ENCODE assay signal across 9 cellular contexts in the genomic region with DNA sequence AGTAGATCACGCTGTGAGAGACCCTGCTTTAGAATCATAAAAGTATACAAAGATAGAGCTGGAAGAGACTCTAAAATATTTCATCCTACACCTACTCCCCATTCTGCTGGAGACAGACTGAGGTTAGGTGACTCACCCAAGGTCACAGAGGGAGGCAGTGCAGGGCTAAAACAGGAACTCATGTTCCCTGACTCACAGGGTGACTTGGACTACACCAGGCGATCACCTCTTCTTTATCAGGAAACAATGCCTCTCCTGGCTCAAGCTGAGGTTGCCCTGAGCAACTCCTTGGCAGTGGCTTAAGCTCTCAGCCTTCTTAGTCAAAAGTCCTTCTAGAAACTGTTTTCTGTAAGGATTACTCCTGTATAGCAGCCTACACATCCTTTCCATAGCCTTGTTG. TPM values are rescaled to one million over a fixed set of nuclear protein-coding genes. Genes with fewer than 3 reads are reported as not detected.
DNase-seq lines count a peak whose midpoint lies in the region; ATAC-seq and TF ChIP-seq lines count a peak whose summit lies in the region.
"Had no signal": no experiment of that assay in that cellular context is flagged by ENCODE, and none has a peak within 500 bp of the region (broad histone marks: within the 10 kb centered on the region; RNA-seq: fewer than 3 reads in every experiment).

No MANE protein-coding gene starts in this region.

- no peaks in the 10 kb centered on the region for H3K4me1 Mint-ChIP-seq in activated naive CD8-positive, alpha-beta T cell treated with anti-CD3 and anti-CD28 coated beads for 36 hours
- no peaks in the 10 kb centered on the region for H3K4me1 Mint-ChIP-seq in glutamatergic neuron (ENCODE audit: low read depth, unreplicated experiment)

- peaks cover 14% of the 10 kb centered on the region for H3K27me3 Mint-ChIP-seq in activated naive CD8-positive, alpha-beta T cell treated with anti-CD3 and anti-CD28 coated beads for 36 hours
- peaks cover 1% of the 10 kb centered on the region for H3K27me3 Mint-ChIP-seq in glutamatergic neuron (ENCODE audit: unreplicated experiment)

- peaks cover 2% of the 10 kb centered on the region for H3K36me3 Mint-ChIP-seq in activated naive CD8-positive, alpha-beta T cell treated with anti-CD3 and anti-CD28 coated beads for 36 hours
- peaks cover 4% of the 10 kb centered on the region for H3K36me3 Mint-ChIP-seq in glutamatergic neuron (ENCODE audit: unreplicated experiment)

- H3K27ac Mint-ChIP-seq in activated naive CD8-positive, alpha-beta T cell treated with anti-CD3 and anti-CD28 coated beads for 36 hours = no peak overlapping the region
- H3K27ac Mint-ChIP-seq in glutamatergic neuron (ENCODE audit: unreplicated experiment) = no peak overlapping the region

- ATAC-seq in left colon (peak; percentile 96), HG02852 (IDR thresholded peaks at IDR 0.05; ENCODE audit: unreplicated experiment) (no peak)
- ATAC-seq in activated CD4-positive, CD25-positive, alpha-beta regulatory T cell treated with anti-CD3 and anti-CD28 coated beads, Interleukin-2, amount 50 U/mL, for 24 hours = no peak

- DNase-seq in AG09309 (ENCODE audit: low read depth) (peak; percentile 84), HT-29 (ENCODE audit: low spot score) (peak; percentile 72), left colon (no peak), activated gamma-delta T cell (lab: John Stamatoyannopoulos, UW) (no peak), glutamatergic neuron (no peak)
- peak; percentile 6 for DNase-seq in activated naive CD8-positive, alpha-beta T cell treated with anti-CD3 and anti-CD28 coated beads for 36 hours
- DNase-seq: effector CD8-positive, alpha-beta T cell had no signal

- TF ChIP-seq CTCF in AG09309 (IDR thresholded peaks at IDR 0.05; ENCODE audit: control insufficient read depth, insufficient read depth, low read depth, low read length, missing control alignments) = no peak
- TF ChIP-seq CTCF in glutamatergic neuron (IDR thresholded peaks at IDR 0.05; ENCODE audit: partially characterized antibody, unreplicated experiment) = no peak

- H3K4me3 Mint-ChIP-seq in activated naive CD8-positive, alpha-beta T cell treated with anti-CD3 and anti-CD28 coated beads for 36 hours = no peak overlapping the region
- H3K4me3 Mint-ChIP-seq in glutamatergic neuron (ENCODE audit: unreplicated experiment) = no peak overlapping the region

- intact Hi-C loops in left colon (cut with DNase I, micrococcal nuclease) = no loop called here

- no peak overlapping the region for H3K4me3 ChIP-seq in AG09309 (ENCODE audit: control insufficient read depth, low read depth, low read length)

- peaks cover 3% of the 10 kb centered on the region for H3K9me3 Mint-ChIP-seq in activated naive CD8-positive, alpha-beta T cell treated with anti-CD3 and anti-CD28 coated beads for 36 hours
- peaks cover 3% of the 10 kb centered on the region for H3K9me3 Mint-ChIP-seq in glutamatergic neuron (ENCODE audit: unreplicated experiment)

RNA-seq across cellular contexts. Expression of a gene that starts 26.4 kb away (rescaled TPM):
- total RNA-seq in HT-29 (2014; rRNA removed; shearing (Covaris generic)) = 1.1 and 3.6 TPM in 2 replicates
- total RNA-seq in activated naive CD8-positive, alpha-beta T cell treated with anti-CD3 and anti-CD28 coated beads for 36 hours = under 1 TPM; 0.60 to 0.82 TPM
- total RNA-seq in left colon = 10 to 100 TPM in 1 of 2 donors, 1 to 10 TPM in 1; 9.7 to 12.7 TPM
- not detected for total RNA-seq in glutamatergic neuron (ENCODE audit: unreplicated experiment)

Comparison
In these comparisons a context has a peak if more than half of its experiments do, and no peak if none do; other contexts are left out.
1. DNase-seq: peak in AG09309 (single experiment), HT-29 (single experiment) and activated naive CD8-positive, alpha-beta T cell treated with anti-CD3 and anti-CD28 coated beads for 36 hours (single experiment); none in left colon (0 of 2), activated gamma-delta T cell (single experiment) and glutamatergic neuron (single experiment).